In genomic region chr19:48628486-48629296, GRCh38 we compare ENCODE assay signal across 1 cellular context.
TF ChIP-seq lines count a peak whose summit lies in the region.

No MANE protein-coding gene starts in this region.

TF ChIP-seq in HCT116, 20 proteins besides CTCF, POLR2A, EP300 and RAD21 (continued from another document):
- no peak for TF ChIP-seq REST (IDR thresholded peaks at IDR 0.05; ENCODE audit: low read depth)
